ENCODE assay signal across 19 cellular contexts in genomic region chr6:76770166-76770565, GRCh38.
"Had no signal": no experiment of that assay in that cellular context is flagged by ENCODE, and none has a peak within 500 bp of the region (broad histone marks: within the 10 kb centered on the region; RNA-seq: fewer than 3 reads in every experiment).

No MANE protein-coding gene starts in this region.

- H3K27me3 Mint-ChIP-seq: dendritic cell treated with granulocyte-macrophage colony-stimulating factor and Interleukin-4, amounts not matched to agents 40 ng/mL and 50 ng/mL, for 4 days had no signal

- ATAC-seq: natural killer cell; stimulated activated effector memory CD8-positive, alpha-beta T cell treated with anti-CD3 and anti-CD28 coated beads, Interleukin-12 subunit alpha, Interleukin-12 subunit beta, amount 100 ng/mL, for 72 hours; stimulated activated naive CD8-positive, alpha-beta T cell treated with anti-CD3 and anti-CD28 coated beads, Interleukin-15, Interleukin-2, amounts not matched to agents 100 U/mL and 50 U/mL, for 24 hours; upper lobe of right lung had no signal

- DNase-seq: esophagus squamous epithelium; foreskin melanocyte; heart left ventricle; hippocampal formation; kidney glomerular epithelial cell; natural killer cell; nucleus accumbens; ovary; right cardiac atrium; stimulated activated CD4-positive, alpha-beta T cell treated with anti-CD3 and anti-CD28 coated beads, Interleukin-4, amount 100 ng/mL, for 1 hour; stimulated activated CD8-positive, alpha-beta memory T cell treated with anti-CD3 and anti-CD28 coated beads, Interleukin-4, amount 100 ng/mL, for 48 hours; stimulated activated naive CD8-positive, alpha-beta T cell treated with anti-CD3 and anti-CD28 coated beads, Interleukin-15, Interleukin-2, amounts not matched to agents 100 U/mL and 50 U/mL, for 24 hours; thyroid gland; upper lobe of right lung had no signal

- H3K4me3 ChIP-seq: esophagus squamous epithelium, heart left ventricle, neural progenitor cell, ovary, suprapubic skin, thyroid gland, upper lobe of right lung, vagina had no signal

- H3K27ac Mint-ChIP-seq: dendritic cell treated with granulocyte-macrophage colony-stimulating factor and Interleukin-4, amounts not matched to agents 40 ng/mL and 50 ng/mL, for 4 days; natural killer cell; neural progenitor cell; stimulated activated effector memory CD8-positive, alpha-beta T cell treated with anti-CD3 and anti-CD28 coated beads, Interleukin-12 subunit alpha, Interleukin-12 subunit beta, amount 100 ng/mL, for 72 hours had no signal

- H3K4me1 Mint-ChIP-seq: natural killer cell; stimulated activated effector memory CD8-positive, alpha-beta T cell treated with anti-CD3 and anti-CD28 coated beads, Interleukin-12 subunit alpha, Interleukin-12 subunit beta, amount 100 ng/mL, for 72 hours had no signal

- H3K36me3 Mint-ChIP-seq: natural killer cell; neural progenitor cell; stimulated activated effector memory CD8-positive, alpha-beta T cell treated with anti-CD3 and anti-CD28 coated beads, Interleukin-12 subunit alpha, Interleukin-12 subunit beta, amount 100 ng/mL, for 72 hours had no signal

- H3K4me3 Mint-ChIP-seq: dendritic cell treated with granulocyte-macrophage colony-stimulating factor and Interleukin-4, amounts not matched to agents 40 ng/mL and 50 ng/mL, for 4 days; natural killer cell; neural progenitor cell; stimulated activated effector memory CD8-positive, alpha-beta T cell treated with anti-CD3 and anti-CD28 coated beads, Interleukin-12 subunit alpha, Interleukin-12 subunit beta, amount 100 ng/mL, for 72 hours had no signal
